20 cellular contexts compared by ENCODE assay signal in genomic region chr6:157859775-157860504, GRCh38. TPM values are rescaled to one million over a fixed set of nuclear protein-coding genes. Genes with fewer than 3 reads are reported as not detected.
DNase-seq lines count a peak whose midpoint lies in the region; ATAC-seq and TF ChIP-seq lines count a peak whose summit lies in the region.
"Had no signal": no experiment of that assay in that cellular context is flagged by ENCODE, and none has a peak within 500 bp of the region (broad histone marks: within the 10 kb centered on the region; RNA-seq: fewer than 3 reads in every experiment).

No MANE protein-coding gene starts in this region.

- no peak overlapping the region for H3K4me3 Mint-ChIP-seq in activated T-cell treated with anti-CD3 and anti-CD28 coated beads, Interleukin-2, amount 50 U/mL, for 24 hours
- H3K4me3 Mint-ChIP-seq: activated CD8-positive, alpha-beta memory T cell treated with anti-CD3 and anti-CD28 coated beads, Interleukin-2, amount 10 ng/mL, durations not matched to agents 7 days and 5 days; natural killer cell had no signal

- H3K4me1 ChIP-seq in uterus = peaks cover 13 to 20% of the 10 kb centered on the region in 2 donors

- peaks cover 7% of the 10 kb centered on the region for H3K9me3 Mint-ChIP-seq in activated T-cell treated with anti-CD3 and anti-CD28 coated beads, Interleukin-2, amount 50 U/mL, for 24 hours
- H3K9me3 Mint-ChIP-seq: natural killer cell had no signal

- H3K27me3 Mint-ChIP-seq in activated T-cell treated with anti-CD3 and anti-CD28 coated beads, Interleukin-2, amount 50 U/mL, for 24 hours = no peaks in the 10 kb centered on the region

- TF ChIP-seq CTCF in uterus (IDR thresholded peaks at IDR 0.05) = no peak
- TF ChIP-seq CTCF in GM10266 (IDR thresholded peaks at IDR 0.05; ENCODE audit: control insufficient read depth, insufficient read depth, low read depth, missing control alignments) = no peak

- H3K36me3 ChIP-seq in SK-N-MC (ENCODE audit: insufficient read depth, low read length) (no peaks in the 10 kb centered on the region), uterus (no peaks in the 10 kb centered on the region)
- H3K36me3 ChIP-seq: SJSA1, thoracic aorta had no signal

- intact Hi-C loops in left colon (cut with DNase I, micrococcal nuclease) (no loop called here), uterus (cut with DNase I; ENCODE audit: low total_unique reads) (no loop called here)

- no peak overlapping the region for H3K9ac ChIP-seq in SK-N-MC (ENCODE audit: insufficient read length)

- H3K27ac ChIP-seq in SK-N-MC (peak overlapping the region; percentile 49), uterus (peak overlapping the region; percentile 10 to 54)
- H3K27ac ChIP-seq: SJSA1, thoracic aorta had no signal

- H3K27me3 ChIP-seq in uterus = no peaks in the 10 kb centered on the region
- H3K27me3 ChIP-seq: SJSA1 had no signal

- H3K4me3 ChIP-seq in SK-N-MC = peak overlapping the region; percentile 39; the same call in 1 of the 2 replicates
- H3K4me3 ChIP-seq in uterus = no peak overlapping the region
- H3K4me3 ChIP-seq: SJSA1, thoracic aorta had no signal

- peak; percentile 57 for ATAC-seq in left colon

- peaks cover 33% of the 10 kb centered on the region for H3K36me3 Mint-ChIP-seq in activated T-cell treated with anti-CD3 and anti-CD28 coated beads, Interleukin-2, amount 50 U/mL, for 24 hours (ENCODE audit: low read depth)
- H3K36me3 Mint-ChIP-seq: natural killer cell had no signal

- DNase-seq in activated T-cell treated with anti-CD3 and anti-CD28 coated beads, Interleukin-2, amount 50 U/mL, for 24 hours = no peak
- DNase-seq in activated T-cell treated with anti-CD3 and anti-CD28 coated beads for 4 hours (no peak), SK-N-MC (ENCODE audit: low read depth, low spot score) (no peak), left colon (no peak), uterus (no peak), GM10266 (ENCODE audit: extremely low spot score) (no peak), NCI-H1048 (lab: John Stamatoyannopoulos, UW) (no peak), NCI-H1417 (lab: John Stamatoyannopoulos, UW) (no peak)
- DNase-seq: activated CD4-positive, CD25-positive, alpha-beta regulatory T cell treated with anti-CD3 and anti-CD28 coated beads, Interleukin-2, amount 50 U/mL, for 72 hours; activated CD8-positive, alpha-beta memory T cell treated with anti-CD3 and anti-CD28 coated beads, Interleukin-2, amount 10 ng/mL, durations not matched to agents 7 days and 5 days; activated gamma-delta T cell; anterior cingulate cortex; effector CD8-positive, alpha-beta T cell; islet precursor cell; mammary epithelial cell; natural killer cell; NCI-H226; T-helper 9 cell had no signal

- peaks cover 73% of the 10 kb centered on the region for H3K4me1 Mint-ChIP-seq in activated T-cell treated with anti-CD3 and anti-CD28 coated beads, Interleukin-2, amount 50 U/mL, for 24 hours (ENCODE audit: low read depth)

- no peak for TF ChIP-seq POLR2A in uterus (IDR thresholded peaks at IDR 0.05)

- no peaks in the 10 kb centered on the region; the same call in 1 of the 2 replicates for H3K9me3 ChIP-seq in SK-N-MC (ENCODE audit: low read depth, low read length)
- H3K9me3 ChIP-seq in uterus = no peaks in the 10 kb centered on the region
- H3K9me3 ChIP-seq: SJSA1, thoracic aorta had no signal

- H3K27ac Mint-ChIP-seq in activated T-cell treated with anti-CD3 and anti-CD28 coated beads, Interleukin-2, amount 50 U/mL, for 24 hours = peak overlapping the region; percentile 44
- H3K27ac Mint-ChIP-seq: activated CD8-positive, alpha-beta memory T cell treated with anti-CD3 and anti-CD28 coated beads, Interleukin-2, amount 10 ng/mL, durations not matched to agents 7 days and 5 days; natural killer cell had no signal

RNA-seq across cellular contexts. Expression of gene SNX9, which starts 36.9 kb away (rescaled TPM):
- total RNA-seq in left colon (10 to 100 TPM; 53.6 to 75.4 TPM), uterus (10 to 100 TPM; 31.0 to 65.9 (median 50.5) TPM)
